ENCODE assay signal across 8 cellular contexts in genomic region chr17:7234100-7235012, GRCh38.
A peak's percentile ranks its signal among the peaks of the same experiment; 100 is the strongest.
DNase-seq lines count a peak whose midpoint lies in the region; ATAC-seq lines count a peak whose summit lies in the region.

DVL2 (minus strand) TSS chr17:7234517; CDS start chr17:7234262, 255 bp downstream.

- no peaks in the 10 kb centered on the region for H3K27me3 ChIP-seq in ACC112 (ENCODE audit: insufficient read depth, low read length)

- peak; percentile 45 for ATAC-seq in GM18873 (IDR thresholded peaks at IDR 0.05; ENCODE audit: low FRiP score, unreplicated experiment)
- peak; percentile 48 for ATAC-seq in HG03139 (IDR thresholded peaks at IDR 0.05; ENCODE audit: unreplicated experiment)
- ATAC-seq in central memory CD8-positive, alpha-beta T cell (replicated peaks; ENCODE audit: extremely low read depth, poor library complexity, severe bottlenecking), result peak; percentile 63

- H3K27ac Mint-ChIP-seq in central memory CD8-positive, alpha-beta T cell (ENCODE audit: low read depth), result peak within 1 kb of the TSS; percentile 89

- peak within 1 kb of the TSS; percentile 94 for H3K4me3 ChIP-seq in ACC112 (ENCODE audit: low read depth, low read length)

- H3K27me3 Mint-ChIP-seq in central memory CD8-positive, alpha-beta T cell, result no peaks in the 10 kb centered on the region

- DNase-seq in NCI-H446 (lab: John Stamatoyannopoulos, UW) (peak; percentile 87 to 92), islet precursor cell (peak; percentile 98)
- DNase-seq in activated CD4-positive, CD25-positive, alpha-beta regulatory T cell treated with anti-CD3 and anti-CD28 coated beads, Interleukin-2, amount 50 U/mL, for 72 hours, result peak; percentile 93
- peak; percentile 88 to 89 for DNase-seq in central memory CD8-positive, alpha-beta T cell (ENCODE audit: low spot score in 2 of 2)
- peak; percentile 93 for DNase-seq in stimulated activated CD4-positive, alpha-beta T cell treated with anti-CD3 and anti-CD28 coated beads, Interleukin-12 subunit alpha, Interleukin-12 subunit beta, amount 100 ng/mL, for 4 hours

- H3K79me2 ChIP-seq in ACC112 (ENCODE audit: control insufficient read depth, insufficient read depth, low read length, unreplicated experiment), result peaks cover 83% of the 10 kb centered on the region

- peaks cover 16% of the 10 kb centered on the region; the same call in 1 of the 2 replicates for H3K36me3 ChIP-seq in ACC112 (ENCODE audit: insufficient read depth, low read length)

- H3K9me3 Mint-ChIP-seq in central memory CD8-positive, alpha-beta T cell, result no peaks in the 10 kb centered on the region

- peaks cover 59% of the 10 kb centered on the region for H3K4me1 Mint-ChIP-seq in central memory CD8-positive, alpha-beta T cell

- peaks cover 36% of the 10 kb centered on the region for H3K4me1 ChIP-seq in ACC112 (ENCODE audit: control insufficient read depth, insufficient read depth, low read length, unreplicated experiment)

- H2AFZ ChIP-seq in ACC112 (ENCODE audit: low read length, unreplicated experiment), result peak within 1 kb of the TSS; percentile 72

- peak within 1 kb of the TSS; percentile 68 for H3K27ac ChIP-seq in ACC112 (ENCODE audit: low read depth, low read length)

- H3K36me3 Mint-ChIP-seq in central memory CD8-positive, alpha-beta T cell (ENCODE audit: insufficient read depth), result peaks cover 28% of the 10 kb centered on the region

- peak within 1 kb of the TSS; percentile 88 for H3K4me3 Mint-ChIP-seq in central memory CD8-positive, alpha-beta T cell

Comparison
In these comparisons a context has a peak if more than half of its experiments do, and no peak if none do; other contexts are left out.
1. Peak in every context shown above with its lines: DNase-seq, ATAC-seq, H3K4me3 ChIP-seq and H3K27ac ChIP-seq.